Comparison of ENCODE assay signal across 25 cellular contexts in genomic region chr13:29514720-29515310, GRCh38.
"Had no signal": no experiment of that assay in that cellular context is flagged by ENCODE, and none has a peak within 500 bp of the region (broad histone marks: within the 10 kb centered on the region; RNA-seq: fewer than 3 reads in every experiment).

No MANE protein-coding gene starts in this region.

- H3K4me1 ChIP-seq: ascending aorta, lower lobe of right lung, pancreas, psoas muscle, suprapubic skin, tibial artery had no signal

- H3K4me3 ChIP-seq: ascending aorta, coronary artery, lower lobe of right lung, pancreas, psoas muscle, smooth muscle cell, suprapubic skin, tibial artery had no signal

- H3K9me3 Mint-ChIP-seq: activated CD4-positive, alpha-beta memory T cell treated with anti-CD3 and anti-CD28 coated beads, Interleukin-2, amount 10 ng/mL, durations not matched to agents 7 days and 5 days; activated naive CD4-positive, alpha-beta T cell treated with anti-CD3 and anti-CD28 coated beads for 36 hours; activated naive CD8-positive, alpha-beta T cell treated with anti-CD3 and anti-CD28 coated beads, Interleukin-2, amount 10 ng/mL, durations not matched to agents 7 days and 5 days; brain; effector memory CD8-positive, alpha-beta T cell; nephron; T-helper 2 cell treated with Interferon-gamma antibody and Interleukin-4, amounts not matched to agents 5 μg/mL and 100 μg/mL, for 36 hours had no signal

- H3K9me3 ChIP-seq: ascending aorta, lower lobe of right lung, pancreas, psoas muscle, suprapubic skin, tibial artery had no signal

- H3K27ac Mint-ChIP-seq: activated CD4-positive, alpha-beta memory T cell treated with anti-CD3 and anti-CD28 coated beads, Interleukin-2, amount 10 ng/mL, durations not matched to agents 7 days and 5 days; activated naive CD8-positive, alpha-beta T cell treated with anti-CD3 and anti-CD28 coated beads, Interleukin-2, amount 10 ng/mL, durations not matched to agents 7 days and 5 days; T-helper 2 cell treated with Interferon-gamma antibody and Interleukin-4, amounts not matched to agents 5 μg/mL and 100 μg/mL, for 36 hours had no signal

- H3K4me1 Mint-ChIP-seq: activated naive CD8-positive, alpha-beta T cell treated with anti-CD3 and anti-CD28 coated beads, Interleukin-2, amount 10 ng/mL, durations not matched to agents 7 days and 5 days had no signal

- H3K4me2 ChIP-seq: smooth muscle cell had no signal

- DNase-seq: activated CD4-positive, alpha-beta memory T cell treated with anti-CD3 and anti-CD28 coated beads, Interleukin-2, amount 10 ng/mL, durations not matched to agents 7 days and 5 days; activated CD4-positive, alpha-beta T cell treated with anti-CD3 and anti-CD28 coated beads for 48 hours; activated CD8-positive, alpha-beta memory T cell treated with anti-CD3 and anti-CD28 coated beads, Interleukin-2, amount 50 U/mL, for 48 hours; activated effector memory CD4-positive, alpha-beta T cell treated with anti-CD3 and anti-CD28 coated beads, Interleukin-2, amount 50 U/mL, for 16 hours; activated naive CD4-positive, alpha-beta T cell treated with anti-CD3 and anti-CD28 coated beads for 36 hours; activated naive CD8-positive, alpha-beta T cell treated with anti-CD3 and anti-CD28 coated beads, Interleukin-2, amount 10 ng/mL, durations not matched to agents 7 days and 5 days; effector memory CD8-positive, alpha-beta T cell; kidney glomerular epithelial cell; lower lobe of right lung; mesendoderm; stimulated activated CD4-positive, alpha-beta T cell treated with anti-CD3 and anti-CD28 coated beads, Interleukin-15, amount 100 ng/mL, for 24 hours; stimulated activated CD4-positive, alpha-beta T cell treated with anti-CD3 and anti-CD28 coated beads, Interleukin-2, amount 100 ng/mL, for 24 hours; stimulated activated naive CD4-positive, alpha-beta T cell; T-helper 1 cell; tibial artery had no signal

- ATAC-seq: effector memory CD8-positive, alpha-beta T cell; lower lobe of right lung; pancreas; psoas muscle had no signal

- H3K4me3 Mint-ChIP-seq: activated CD4-positive, alpha-beta memory T cell treated with anti-CD3 and anti-CD28 coated beads, Interleukin-2, amount 10 ng/mL, durations not matched to agents 7 days and 5 days; activated naive CD8-positive, alpha-beta T cell treated with anti-CD3 and anti-CD28 coated beads, Interleukin-2, amount 10 ng/mL, durations not matched to agents 7 days and 5 days; brain; effector memory CD8-positive, alpha-beta T cell; nephron; T-helper 2 cell treated with Interferon-gamma antibody and Interleukin-4, amounts not matched to agents 5 μg/mL and 100 μg/mL, for 36 hours had no signal

- H3K27ac ChIP-seq: ascending aorta, coronary artery, lower lobe of right lung, pancreas, psoas muscle, suprapubic skin, tibial artery, VCaP had no signal

- FAIRE-seq: pancreas had no signal

- H3K27me3 Mint-ChIP-seq: activated CD4-positive, alpha-beta memory T cell treated with anti-CD3 and anti-CD28 coated beads, Interleukin-2, amount 10 ng/mL, durations not matched to agents 7 days and 5 days; activated naive CD8-positive, alpha-beta T cell treated with anti-CD3 and anti-CD28 coated beads, Interleukin-2, amount 10 ng/mL, durations not matched to agents 7 days and 5 days; brain; effector memory CD8-positive, alpha-beta T cell had no signal

- H3K27me3 ChIP-seq: ascending aorta, pancreas, suprapubic skin, tibial artery had no signal
